In genomic region chr12:9064815-9065606, GRCh38 we compare ENCODE assay signal across 8 cellular contexts. TPM values are rescaled to one million over a fixed set of nuclear protein-coding genes. Genes with fewer than 3 reads are reported as not detected.
DNase-seq lines count a peak whose midpoint lies in the region; ATAC-seq and TF ChIP-seq lines count a peak whose summit lies in the region.

No MANE protein-coding gene starts in this region.

- peaks cover 2% of the 10 kb centered on the region for H3K27me3 Mint-ChIP-seq in activated CD8-positive, alpha-beta T cell treated with anti-CD3 and anti-CD28 coated beads for 36 hours

- H3K79me2 ChIP-seq in OCI-LY7 (ENCODE audit: insufficient read depth, low read depth, low read length): no peaks in the 10 kb centered on the region

- no peak overlapping the region for H3K4me2 ChIP-seq in OCI-LY7 (ENCODE audit: low read length)

- no peaks in the 10 kb centered on the region for H3K9me3 Mint-ChIP-seq in activated CD8-positive, alpha-beta T cell treated with anti-CD3 and anti-CD28 coated beads for 36 hours

- H3K27ac Mint-ChIP-seq in activated CD8-positive, alpha-beta T cell treated with anti-CD3 and anti-CD28 coated beads for 36 hours: no peak overlapping the region

- H3K27ac ChIP-seq in muscle layer of duodenum (ENCODE audit: low read length): peak overlapping the region; percentile 74
- H3K27ac ChIP-seq in upper lobe of left lung: peak overlapping the region; percentile 91 to 99 (median 97)
- no peak overlapping the region for H3K27ac ChIP-seq in OCI-LY7 (ENCODE audit: low read depth, low read length, poor library complexity, severe bottlenecking)

- TF ChIP-seq POLR2A in upper lobe of left lung (IDR thresholded peaks at IDR 0.05): peak in 3 of 4 donors; percentile 68 to 92 (median 89)

- peaks cover 0 to 20% of the 10 kb centered on the region in 2 donors for H3K4me1 ChIP-seq in muscle layer of duodenum (ENCODE audit: control insufficient read depth in 1 of 2, insufficient read depth in 2 of 2, low read length in 2 of 2)
- peaks cover 6 to 20% (median 9%) of the 10 kb centered on the region in 4 donors for H3K4me1 ChIP-seq in upper lobe of left lung
- H3K4me1 ChIP-seq in OCI-LY7 (ENCODE audit: insufficient read depth, low read length, poor library complexity, severe bottlenecking): no peaks in the 10 kb centered on the region

- POLR2A ChIA-PET in HEK293T (lab: Yijun Ruan, JAX): interaction anchor here (1.0 kb wide), 1 partner anchor 12 kb away, joined by 3 read pairs; no protein-coding TSS in a partner anchor
- POLR2A ChIA-PET in activated CD8-positive, alpha-beta T cell treated with anti-CD3 and anti-CD28 coated beads for 36 hours (lab: Charles Lee): no interaction called here
- POLR2A ChIA-PET in OCI-LY7 (lab: Charles Lee): no interaction called here

- BruUV-seq in OCI-LY7 (replicated peaks; lab: Mats Ljungman, UMichigan): no TSS peak

- peak overlapping the region; percentile 70 for H3K4me3 ChIP-seq in fibroblast of the aortic adventitia (ENCODE audit: low read depth, low read length)
- peak overlapping the region; percentile 51 to 74 for H3K4me3 ChIP-seq in muscle layer of duodenum (ENCODE audit: low read depth in 1 of 2, low read length in 2 of 2)
- peak overlapping the region; percentile 63 to 91 (median 70) for H3K4me3 ChIP-seq in upper lobe of left lung
- no peak overlapping the region for H3K4me3 ChIP-seq in OCI-LY7 (ENCODE audit: low read depth, low read length, poor library complexity, severe bottlenecking)

- H3K27me3 ChIP-seq in muscle layer of duodenum (ENCODE audit: low read depth, low read length): no peaks in the 10 kb centered on the region
- no peaks in the 10 kb centered on the region for H3K27me3 ChIP-seq in upper lobe of left lung

- intact Hi-C loops in activated CD8-positive, alpha-beta T cell treated with anti-CD3 and anti-CD28 coated beads for 36 hours (cut with micrococcal nuclease): no loop called here
- intact Hi-C loops in OCI-LY7 (cut with micrococcal nuclease; ENCODE audit: unreplicated experiment): no loop called here

- no peak overlapping the region for H2AFZ ChIP-seq in OCI-LY7 (ENCODE audit: low read length)

- 49 to 90% methylated on average over 10 to 16 of the region's 45 CpGs for WGBS in upper lobe of left lung, 2 donors

- no peaks in the 10 kb centered on the region for H4K20me1 ChIP-seq in OCI-LY7 (ENCODE audit: insufficient read depth, low read length)

- peaks cover 9% of the 10 kb centered on the region for H3K4me1 Mint-ChIP-seq in activated CD8-positive, alpha-beta T cell treated with anti-CD3 and anti-CD28 coated beads for 36 hours (ENCODE audit: low read depth)

- CTCF ChIA-PET in HEK293T (lab: Yijun Ruan, JAX) (interaction anchor here (0.7 kb wide), 1 partner anchor 116 kb away, joined by 3 read pairs; the partner anchor contains the start of gene M6PR), OCI-LY7 (lab: Charles Lee; ENCODE audit: unreplicated experiment) (no interaction called here)
- CTCF ChIA-PET in activated CD8-positive, alpha-beta T cell treated with anti-CD3 and anti-CD28 coated beads for 36 hours (lab: Charles Lee): interaction anchor here (0.6 to 6.9 kb wide), 20 partner anchors 14 to 408 kb away, joined by 3 to 69 read pairs (median 5); partner anchors contain the start of gene PHC1

- peak; percentile 52 for DNase-seq in Ammon's horn (ENCODE audit: low spot score)
- peak; percentile 47 for DNase-seq in HEK293T (ENCODE audit: extremely low spot score)
- DNase-seq in activated CD8-positive, alpha-beta T cell treated with anti-CD3 and anti-CD28 coated beads for 36 hours: peak; percentile 13
- DNase-seq in fibroblast of the aortic adventitia (ENCODE audit: low read depth): peak; percentile 24
- peak; percentile 91 to 95 for DNase-seq in upper lobe of left lung
- no peak for DNase-seq in OCI-LY7 (ENCODE audit: low spot score)

- H3K36me3 Mint-ChIP-seq in activated CD8-positive, alpha-beta T cell treated with anti-CD3 and anti-CD28 coated beads for 36 hours (ENCODE audit: low read depth): peaks cover 2% of the 10 kb centered on the region

- no peak for TF ChIP-seq CTCF in activated CD8-positive, alpha-beta T cell treated with anti-CD3 and anti-CD28 coated beads for 36 hours (IDR thresholded peaks at IDR 0.05)
- no peak for TF ChIP-seq CTCF in fibroblast of the aortic adventitia (IDR thresholded peaks at IDR 0.05; ENCODE audit: insufficient read depth, low read length)
- TF ChIP-seq CTCF in upper lobe of left lung (IDR thresholded peaks at IDR 0.05): no peak
- no peak for TF ChIP-seq CTCF in OCI-LY7 (conservative IDR thresholded peaks at IDR 0.05; ENCODE audit: low read length)

- peaks cover 10 to 27% of the 10 kb centered on the region in 2 donors for H3K36me3 ChIP-seq in muscle layer of duodenum (ENCODE audit: control insufficient read depth in 1 of 2, insufficient read depth in 2 of 2, low read length in 2 of 2)
- H3K36me3 ChIP-seq in upper lobe of left lung: peaks cover 0 to 28% (median 13%) of the 10 kb centered on the region in 4 donors
- no peaks in the 10 kb centered on the region for H3K36me3 ChIP-seq in OCI-LY7 (ENCODE audit: insufficient read depth, low read length)

- no peaks in the 10 kb centered on the region for H3K9me3 ChIP-seq in muscle layer of duodenum (ENCODE audit: control insufficient read depth in 1 of 2, low read length in 2 of 2)
- H3K9me3 ChIP-seq in upper lobe of left lung: no peaks in the 10 kb centered on the region
- no peaks in the 10 kb centered on the region for H3K9me3 ChIP-seq in OCI-LY7 (ENCODE audit: low read length)

- peak overlapping the region; percentile 71 for H3K4me3 Mint-ChIP-seq in activated CD8-positive, alpha-beta T cell treated with anti-CD3 and anti-CD28 coated beads for 36 hours

- peak; percentile 25 for ATAC-seq in activated CD8-positive, alpha-beta T cell treated with anti-CD3 and anti-CD28 coated beads for 36 hours
- ATAC-seq in upper lobe of left lung (ENCODE audit: low FRiP score in 2 of 2) (peak; percentile 93 to 94), HG03439 (IDR thresholded peaks at IDR 0.05; ENCODE audit: unreplicated experiment) (no peak)

- no peaks in the 10 kb centered on the region for H3K9me2 ChIP-seq in OCI-LY7 (ENCODE audit: insufficient read depth, low read length)

- TF ChIP-seq EP300 in upper lobe of left lung (IDR thresholded peaks at IDR 0.05): no peak

TF ChIP-seq in HEK293T, 16 proteins besides CTCF, POLR2A, EP300 and RAD21:
- TF ChIP-seq LEF1 (IDR thresholded peaks at IDR 0.05; ENCODE audit: borderline replicate concordance) (no peak), BHLHE40 (IDR thresholded peaks at IDR 0.05; ENCODE audit: borderline replicate concordance) (no peak), HDGF (IDR thresholded peaks at IDR 0.05; ENCODE audit: borderline replicate concordance) (no peak), SUZ12 (IDR thresholded peaks at IDR 0.05) (no peak), TARDBP (IDR thresholded peaks at IDR 0.05) (no peak), ARNT (IDR thresholded peaks at IDR 0.05) (no peak), SP1 (IDR thresholded peaks at IDR 0.05) (no peak), CTBP1 (IDR thresholded peaks at IDR 0.05; ENCODE audit: borderline replicate concordance) (no peak), FOXK2 (IDR thresholded peaks at IDR 0.05) (no peak), FOXM1 (IDR thresholded peaks at IDR 0.05; ENCODE audit: borderline replicate concordance) (no peak), NFRKB (IDR thresholded peaks at IDR 0.05) (no peak), L3MBTL2 (conservative IDR thresholded peaks at IDR 0.05) (no peak), ELF4 (IDR thresholded peaks at IDR 0.05) (no peak), FOXA1 (IDR thresholded peaks at IDR 0.05) (no peak), ZNF384 (IDR thresholded peaks at IDR 0.05) (no peak)
- TF ChIP-seq, protein P1, sequence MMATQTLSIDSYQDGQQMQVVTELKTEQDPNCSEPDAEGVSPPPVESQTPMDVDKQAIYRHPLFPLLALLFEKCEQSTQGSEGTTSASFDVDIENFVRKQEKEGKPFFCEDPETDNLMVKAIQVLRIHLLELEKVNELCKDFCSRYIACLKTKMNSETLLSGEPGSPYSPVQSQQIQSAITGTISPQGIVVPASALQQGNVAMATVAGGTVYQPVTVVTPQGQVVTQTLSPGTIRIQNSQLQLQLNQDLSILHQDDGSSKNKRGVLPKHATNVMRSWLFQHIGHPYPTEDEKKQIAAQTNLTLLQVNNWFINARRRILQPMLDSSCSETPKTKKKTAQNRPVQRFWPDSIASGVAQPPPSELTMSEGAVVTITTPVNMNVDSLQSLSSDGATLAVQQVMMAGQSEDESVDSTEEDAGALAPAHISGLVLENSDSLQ (IDR thresholded peaks at IDR 0.05): no peak

RNA-seq across cellular contexts. Expression of gene A2M, which starts 50.7 kb away (rescaled TPM):
- total RNA-seq in activated CD8-positive, alpha-beta T cell treated with anti-CD3 and anti-CD28 coated beads for 36 hours: not detected
- total RNA-seq in fibroblast of the aortic adventitia (ENCODE audit: low replicate concordance) (0.54 and 10.6 TPM in 2 replicates), upper lobe of left lung (1,000 to 10,000 TPM in 4 of 6 donors, 100 to 1,000 TPM in 2; 314 to 2,437 (median 1,163) TPM), OCI-LY7 (2022) (not detected in 2 replicates)
- not detected in 2 replicates for total RNA-seq in OCI-LY7 (2014; rRNA removed; shearing (Covaris generic))

Comparison
In these comparisons a context has a peak if more than half of its experiments do, and no peak if none do; other contexts are left out.
1. RNA of gene A2M, which starts 50.7 kb away (total RNA-seq): 314 to 2,437 TPM in upper lobe of left lung; 0.54 to 10.6 TPM in fibroblast of the aortic adventitia, not detected in activated CD8-positive, alpha-beta T cell treated with anti-CD3 and anti-CD28 coated beads for 36 hours and not detected in OCI-LY7; every median in the first group is over 10 times any median in the second.